8 cellular contexts compared by ENCODE assay signal in the genomic region with DNA sequence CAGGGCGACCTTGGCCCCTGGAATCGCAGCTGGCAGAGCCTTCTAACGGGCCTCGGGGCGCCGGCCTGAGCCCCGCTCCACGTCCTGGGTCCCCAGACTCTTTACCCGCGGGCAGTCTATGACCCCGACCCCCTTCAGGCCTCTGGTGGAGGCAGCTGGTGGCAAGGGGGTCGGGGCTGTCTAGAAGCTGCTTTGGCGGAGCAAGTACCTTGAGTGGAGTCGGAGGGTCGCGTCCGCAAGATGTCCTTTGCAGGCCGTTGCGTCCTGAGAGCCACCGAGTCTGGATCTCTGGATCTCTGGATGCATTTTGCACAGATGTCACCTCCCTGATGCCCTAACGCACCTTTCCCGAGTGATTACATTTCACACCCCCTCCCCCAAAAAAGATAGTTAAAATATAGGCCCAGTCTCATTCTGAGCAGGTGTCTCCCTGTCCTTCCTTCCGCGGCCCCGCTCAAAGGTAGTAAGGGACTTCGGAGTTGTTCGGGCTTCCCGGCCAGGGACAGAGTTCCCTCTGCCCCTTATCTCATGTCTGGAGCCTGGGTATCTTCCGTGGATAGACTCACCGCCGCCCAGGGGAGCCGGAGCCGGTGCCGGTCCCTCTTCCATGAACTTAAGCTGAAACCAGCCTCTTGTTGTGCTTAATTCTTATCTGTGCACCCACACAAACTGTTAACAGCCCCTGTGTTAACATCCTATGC. TPM values are rescaled to one million over a fixed set of nuclear protein-coding genes. Genes with fewer than 3 reads are reported as not detected.
DNase-seq lines count a peak whose midpoint lies in the region; ATAC-seq, FAIRE-seq and TF ChIP-seq lines count a peak whose summit lies in the region.

No MANE protein-coding gene starts in this region.

- H3K23ac ChIP-seq in neuronal stem cell (ENCODE audit: low read depth, low read length, poor library complexity): peak overlapping the region; percentile 99

- no peak overlapping the region for H2BK12ac ChIP-seq in neuronal stem cell (ENCODE audit: low read length)

- DNase-seq in COLO668 (lab: John Stamatoyannopoulos, UW; ENCODE audit: unreplicated experiment): peak; percentile 8
- peak; percentile 54 for DNase-seq in activated T-cell treated with anti-CD3 and anti-CD28 coated beads, Interleukin-2, amount 50 U/mL, for 24 hours
- DNase-seq in fibroblast of villous mesenchyme (ENCODE audit: low read depth): no peak
- peak; percentile 12 for DNase-seq in neuronal stem cell (ENCODE audit: low spot score)
- DNase-seq in H54 (ENCODE audit: insufficient read length, low spot score): no peak

- ATAC-seq in GM19397 (IDR thresholded peaks at IDR 0.05; ENCODE audit: unreplicated experiment) (peak; percentile 27), GM21526 (IDR thresholded peaks at IDR 0.05; ENCODE audit: low FRiP score, unreplicated experiment) (no peak)

- no peak for FAIRE-seq in H54 (lab: Jason Lieb, UNC)

- peak overlapping the region; percentile 98 for H3K18ac ChIP-seq in neuronal stem cell (ENCODE audit: low read length)

- no CpG with 5 or more reads among the region's 34 CpGs for WGBS in neuronal stem cell (ENCODE audit: extremely low coverage in 2 of 2, insufficient read length in 2 of 2, insufficient replicate concordance in 1 of 2), 2 donors

- H3K79me1 ChIP-seq in neuronal stem cell (ENCODE audit: low read depth, low read length): no peaks in the 10 kb centered on the region

- H3K4me3 ChIP-seq in HUES48 (ENCODE audit: low read depth, low read length): peak overlapping the region; percentile 74
- peak overlapping the region; percentile 97 for H3K4me3 ChIP-seq in fibroblast of villous mesenchyme (ENCODE audit: low read depth, low read length)
- peak overlapping the region; percentile 62 to 89 for H3K4me3 ChIP-seq in neuronal stem cell (ENCODE audit: low read length in 2 of 2)

- no peak overlapping the region for H3K4ac ChIP-seq in neuronal stem cell (ENCODE audit: low read length)

- H3K9me3 Mint-ChIP-seq in activated T-cell treated with anti-CD3 and anti-CD28 coated beads, Interleukin-2, amount 50 U/mL, for 24 hours: no peaks in the 10 kb centered on the region

- no peak overlapping the region for H3K14ac ChIP-seq in neuronal stem cell (ENCODE audit: low read length)

- peak overlapping the region; percentile 41 for H3K9ac ChIP-seq in HUES48 (ENCODE audit: low read depth, low read length)
- H3K9ac ChIP-seq in neuronal stem cell (ENCODE audit: low read depth, low read length, poor library complexity): peak overlapping the region; percentile 94

- H3K4me1 Mint-ChIP-seq in activated T-cell treated with anti-CD3 and anti-CD28 coated beads, Interleukin-2, amount 50 U/mL, for 24 hours (ENCODE audit: low read depth): peaks cover 54% of the 10 kb centered on the region

- no peaks in the 10 kb centered on the region for H3K9me3 ChIP-seq in HUES48 (ENCODE audit: control insufficient read depth, insufficient read depth, low read length)
- no peaks in the 10 kb centered on the region for H3K9me3 ChIP-seq in neuronal stem cell (replicated peaks in 1 of 2; ENCODE audit: control insufficient read depth in 2 of 2, insufficient read depth in 1 of 2, low read depth in 1 of 2, low read length in 2 of 2)

- no peak overlapping the region for H4K8ac ChIP-seq in neuronal stem cell (ENCODE audit: low read depth, low read length)

- H3K4me1 ChIP-seq in HUES48 (ENCODE audit: control insufficient read depth, insufficient read depth, low read length) (peaks cover 13% of the 10 kb centered on the region), neuronal stem cell (ENCODE audit: control insufficient read depth in 2 of 2, insufficient read depth in 1 of 2, low read depth in 1 of 2, low read length in 2 of 2) (peaks cover 0 to 3% of the 10 kb centered on the region in 2 donors)

- H3K36me3 ChIP-seq in HUES48 (ENCODE audit: control insufficient read depth, insufficient read depth, low read length) (peaks cover 1% of the 10 kb centered on the region; the same call in 1 of the 2 replicates), neuronal stem cell (replicated peaks in 1 of 2; ENCODE audit: control insufficient read depth in 2 of 2, insufficient read depth in 2 of 2, low read length in 2 of 2) (no peaks in the 10 kb centered on the region)

- H3K4me3 Mint-ChIP-seq in activated T-cell treated with anti-CD3 and anti-CD28 coated beads, Interleukin-2, amount 50 U/mL, for 24 hours: peak overlapping the region; percentile 94

- no peaks in the 10 kb centered on the region for H3K27me3 Mint-ChIP-seq in activated T-cell treated with anti-CD3 and anti-CD28 coated beads, Interleukin-2, amount 50 U/mL, for 24 hours

- peak overlapping the region; percentile 99 for H2AFZ ChIP-seq in neuronal stem cell (ENCODE audit: low read length)

- peak overlapping the region; percentile 56 for H2BK15ac ChIP-seq in neuronal stem cell (ENCODE audit: low read length)

- peaks cover 57% of the 10 kb centered on the region for H3K36me3 Mint-ChIP-seq in activated T-cell treated with anti-CD3 and anti-CD28 coated beads, Interleukin-2, amount 50 U/mL, for 24 hours (ENCODE audit: low read depth)

- peak overlapping the region; percentile 81 for H3K4me2 ChIP-seq in neuronal stem cell (ENCODE audit: insufficient read depth, low read length, poor library complexity, severe bottlenecking)

- peak overlapping the region; percentile 40 for H2BK5ac ChIP-seq in neuronal stem cell (ENCODE audit: low read length)

- no peak for TF ChIP-seq POLR2A in H54 (IDR thresholded peaks at IDR 0.05; ENCODE audit: low read depth, low read length)

- TF ChIP-seq CTCF in fibroblast of villous mesenchyme (IDR thresholded peaks at IDR 0.05; ENCODE audit: insufficient read depth, low read depth, low read length): no peak

- no peak overlapping the region for H4K91ac ChIP-seq in neuronal stem cell (ENCODE audit: low read depth, low read length, poor library complexity)

- no peak overlapping the region for H2AK5ac ChIP-seq in neuronal stem cell (ENCODE audit: low read depth, low read length)

- H3K27me3 ChIP-seq in HUES48 (ENCODE audit: control insufficient read depth, insufficient read depth, low read length) (peaks cover 19% of the 10 kb centered on the region), neuronal stem cell (ENCODE audit: control insufficient read depth in 3 of 3, insufficient read depth in 3 of 3, low read depth in 1 of 3, low read length in 3 of 3) (no peaks in the 10 kb centered on the region)

- peak overlapping the region; percentile 31 for H3K27ac ChIP-seq in HUES48 (ENCODE audit: low read depth, low read length)
- no peak overlapping the region for H3K27ac ChIP-seq in neuronal stem cell (replicated peaks; ENCODE audit: low read length)

- H3K27ac Mint-ChIP-seq in activated T-cell treated with anti-CD3 and anti-CD28 coated beads, Interleukin-2, amount 50 U/mL, for 24 hours: peak overlapping the region; percentile 99

- no peak overlapping the region for H2BK120ac ChIP-seq in neuronal stem cell (ENCODE audit: low read depth, low read length)

RNA-seq across cellular contexts. Expression of gene ACADSB, which starts 0.4 kb away (rescaled TPM):
- total RNA-seq in fibroblast of villous mesenchyme: 4.2 and 4.3 TPM in 2 replicates
- 7.1 TPM for polyA plus RNA-seq in neuronal stem cell (2013, experiment 1 of 2)
- 7.2 TPM for polyA plus RNA-seq in neuronal stem cell (2013, experiment 2 of 2)

RNA-seq across cellular contexts. Expression of gene IKZF5, which starts 0.7 kb away (rescaled TPM):
- 2.9 and 4.3 TPM in 2 replicates for total RNA-seq in fibroblast of villous mesenchyme
- polyA plus RNA-seq in neuronal stem cell (2013, experiment 1 of 2): 10.5 TPM
- polyA plus RNA-seq in neuronal stem cell (2013, experiment 2 of 2): 10.2 TPM

RNA-seq across cellular contexts. Expression of gene PSTK, which starts 29.1 kb away (rescaled TPM):
- total RNA-seq in fibroblast of villous mesenchyme: 5.5 and 5.6 TPM in 2 replicates
- 11.0 TPM for polyA plus RNA-seq in neuronal stem cell (2013, experiment 1 of 2)
- polyA plus RNA-seq in neuronal stem cell (2013, experiment 2 of 2): 11.8 TPM

RNA-seq across cellular contexts. Expression of gene C10orf88, which starts 55.2 kb away (rescaled TPM):
- total RNA-seq in fibroblast of villous mesenchyme: 9.7 and 9.9 TPM in 2 replicates
- 8.0 TPM for polyA plus RNA-seq in neuronal stem cell (2013, experiment 1 of 2)
- polyA plus RNA-seq in neuronal stem cell (2013, experiment 2 of 2): 8.1 TPM

Comparison
In these comparisons a context has a peak if more than half of its experiments do, and no peak if none do; other contexts are left out.
1. DNase-seq: peak in COLO668 (single experiment), activated T-cell treated with anti-CD3 and anti-CD28 coated beads, Interleukin-2, amount 50 U/mL, for 24 hours (single experiment) and neuronal stem cell (single experiment); none in fibroblast of villous mesenchyme (single experiment) and H54 (single experiment).
2. Peak in every context shown above with its lines, with median percentiles within 50 percentile points of each other: H3K4me3 ChIP-seq.